Comparison of ENCODE assay signal across 9 cellular contexts in genomic region chr11:48005133-48005532, GRCh38. TPM values are rescaled to one million over a fixed set of nuclear protein-coding genes. Genes with fewer than 3 reads are reported as not detected.
DNase-seq lines count a peak whose midpoint lies in the region; ATAC-seq and TF ChIP-seq lines count a peak whose summit lies in the region.
"Had no signal": no experiment of that assay in that cellular context is flagged by ENCODE, and none has a peak within 500 bp of the region (broad histone marks: within the 10 kb centered on the region; RNA-seq: fewer than 3 reads in every experiment).

No MANE protein-coding gene starts in this region.

- ATAC-seq in activated B cell treated with CpG ODN at 0.5 μM for 24 hours (ENCODE audit: low read depth), result no peak
- no peak for ATAC-seq in GM21529 (IDR thresholded peaks at IDR 0.05; ENCODE audit: unreplicated experiment)
- no peak for ATAC-seq in GM21717 (IDR thresholded peaks at IDR 0.05; ENCODE audit: unreplicated experiment)

- POLR2A ChIA-PET in activated B cell treated with CpG ODN at 0.5 μM for 24 hours (lab: Charles Lee), result interaction anchor here (1.3 to 3.3 kb wide), 3 partner anchors 14 to 102 kb away, joined by 4 to 18 read pairs (median 18); no protein-coding TSS in a partner anchor

- no peaks in the 10 kb centered on the region for H3K9me3 Mint-ChIP-seq in activated B cell treated with CpG ODN at 0.5 μM for 24 hours

- no peak overlapping the region for H2AFZ ChIP-seq in Karpas-422 (ENCODE audit: low read length)

- H3K79me2 ChIP-seq in Karpas-422 (ENCODE audit: low read length), result peaks cover 97% of the 10 kb centered on the region

- H3K27ac Mint-ChIP-seq in activated B cell treated with CpG ODN at 0.5 μM for 24 hours, result peak overlapping the region; percentile 79

- no peaks in the 10 kb centered on the region for H3K27me3 Mint-ChIP-seq in activated B cell treated with CpG ODN at 0.5 μM for 24 hours

- no peaks in the 10 kb centered on the region for H3K27me3 ChIP-seq in Karpas-422 (ENCODE audit: low read length)
- no peaks in the 10 kb centered on the region for H3K27me3 ChIP-seq in effector memory CD4-positive, alpha-beta T cell (replicated peaks; ENCODE audit: control insufficient read depth, insufficient read depth, low read length, poor library complexity, severe bottlenecking)
- H3K27me3 ChIP-seq: esophagus squamous epithelium had no signal

- intact Hi-C loops in activated B cell treated with CpG ODN at 0.5 μM for 24 hours (cut with micrococcal nuclease), result loop anchor here (1.0 kb wide), 1 partner anchor 8 kb away; no protein-coding TSS in a partner anchor

- H3K36me3 ChIP-seq in Karpas-422 (ENCODE audit: insufficient read depth, low read length), result peaks cover 6% of the 10 kb centered on the region; the same call in 1 of the 2 replicates
- no peaks in the 10 kb centered on the region for H3K36me3 ChIP-seq in effector memory CD4-positive, alpha-beta T cell (ENCODE audit: control insufficient read depth, insufficient read depth, low read length)
- H3K36me3 ChIP-seq: esophagus squamous epithelium had no signal

- H4K20me1 ChIP-seq in Karpas-422 (ENCODE audit: insufficient read depth, low read depth, low read length), result peaks cover 15% of the 10 kb centered on the region; the same call in 1 of the 2 replicates

- peaks cover 69% of the 10 kb centered on the region for H3K4me1 Mint-ChIP-seq in activated B cell treated with CpG ODN at 0.5 μM for 24 hours

- no peaks in the 10 kb centered on the region for H3K9me3 ChIP-seq in Karpas-422 (ENCODE audit: low read length)
- no peaks in the 10 kb centered on the region for H3K9me3 ChIP-seq in effector memory CD4-positive, alpha-beta T cell (ENCODE audit: control insufficient read depth, low read length)
- H3K9me3 ChIP-seq: esophagus squamous epithelium had no signal

- CTCF ChIA-PET in activated B cell treated with CpG ODN at 0.5 μM for 24 hours (lab: Charles Lee), result interaction anchor here (1.2 kb wide), 1 partner anchor 104 kb away, joined by 3 read pairs; no protein-coding TSS in a partner anchor

- peaks cover 93% of the 10 kb centered on the region for H3K4me1 ChIP-seq in Karpas-422 (ENCODE audit: low read length)
- H3K4me1 ChIP-seq in effector memory CD4-positive, alpha-beta T cell (ENCODE audit: control insufficient read depth, insufficient read depth, low read length, poor library complexity, severe bottlenecking), result peaks cover 76% of the 10 kb centered on the region

- H3K4me2 ChIP-seq in Karpas-422 (ENCODE audit: low read depth, low read length, poor library complexity, severe bottlenecking), result peak overlapping the region; percentile 57

- no peak overlapping the region for H3K4me3 ChIP-seq in Karpas-422 (ENCODE audit: low read length)
- H3K4me3 ChIP-seq in effector memory CD4-positive, alpha-beta T cell (ENCODE audit: insufficient read depth, low read depth, low read length, poor library complexity, severe bottlenecking), result peak overlapping the region; percentile 41
- H3K4me3 ChIP-seq: esophagus squamous epithelium had no signal

- peak overlapping the region; percentile 95 for H3K27ac ChIP-seq in Karpas-422 (ENCODE audit: low read length)
- peak overlapping the region; percentile 67 for H3K27ac ChIP-seq in effector memory CD4-positive, alpha-beta T cell (ENCODE audit: insufficient read depth, low read length, poor library complexity, severe bottlenecking)

- H3K4me3 Mint-ChIP-seq in activated B cell treated with CpG ODN at 0.5 μM for 24 hours, result peak overlapping the region; percentile 17

- no peaks in the 10 kb centered on the region for H3K36me3 Mint-ChIP-seq in activated B cell treated with CpG ODN at 0.5 μM for 24 hours (ENCODE audit: low read depth)

- H3K9me2 ChIP-seq in Karpas-422 (replicated peaks; ENCODE audit: insufficient read depth, low read length), result no peaks in the 10 kb centered on the region

- no peak for TF ChIP-seq CTCF in activated B cell treated with CpG ODN at 0.5 μM for 24 hours (IDR thresholded peaks at IDR 0.05)

- H3K9ac ChIP-seq in Karpas-422 (ENCODE audit: low read length), result peak overlapping the region; percentile 54

- no peak for DNase-seq in Karpas-422
- DNase-seq in activated B cell treated with CpG ODN at 0.5 μM for 24 hours, result no peak
- DNase-seq in effector memory CD4-positive, alpha-beta T cell, result no peak
- peak; percentile 51 to 63 for DNase-seq in stimulated activated CD4-positive, alpha-beta T cell treated with anti-CD3 and anti-CD28 coated beads, Interleukin-2, amount 100 ng/mL, for 24 hours
- no peak for DNase-seq in HuH-7 (ENCODE audit: low spot score)
- DNase-seq in epidermal melanocyte (ENCODE audit: insufficient read length, low spot score), result no peak
- DNase-seq: esophagus squamous epithelium had no signal

RNA-seq across cellular contexts. Expression of gene PTPRJ, which starts 24.8 kb away (rescaled TPM):
- 90.3 and 132 TPM in 2 replicates for total RNA-seq in Karpas-422 (2014; rRNA removed; shearing (Covaris generic); ENCODE audit: low replicate concordance)
- total RNA-seq in activated B cell treated with CpG ODN at 0.5 μM for 24 hours, result 18.8 and 19.2 TPM in 2 replicates

Comparison
In these comparisons a context has a peak if more than half of its experiments do, and no peak if none do; other contexts are left out.
1. DNase-seq: peak in stimulated activated CD4-positive, alpha-beta T cell treated with anti-CD3 and anti-CD28 coated beads, Interleukin-2, amount 100 ng/mL, for 24 hours (2 of 2); none in Karpas-422 (single experiment), activated B cell treated with CpG ODN at 0.5 μM for 24 hours (single experiment), effector memory CD4-positive, alpha-beta T cell (0 of 3), HuH-7 (single experiment) and epidermal melanocyte (single experiment).